ENCODE assay signal across 13 cellular contexts in genomic region chr15:65952425-65953053, GRCh38.
A peak's percentile ranks its signal among the peaks of the same experiment; 100 is the strongest.
DNase-seq lines count a peak whose midpoint lies in the region; ATAC-seq, FAIRE-seq and TF ChIP-seq lines count a peak whose summit lies in the region.
"Had no signal": no experiment of that assay in that cellular context is flagged by ENCODE, and none has a peak within 500 bp of the region (broad histone marks: within the 10 kb centered on the region; RNA-seq: fewer than 3 reads in every experiment).

No MANE protein-coding gene starts in this region.

- H2BK5ac ChIP-seq in trophoblast cell (ENCODE audit: low read depth, low read length, poor library complexity) = no peak overlapping the region

- POLR2A ChIA-PET in endothelial cell of umbilical vein (lab: Charles Lee) = interaction anchor here (0.6 kb wide), 1 partner anchor 26 kb away, joined by 7 read pairs; no protein-coding TSS in a partner anchor

- H4K20me1 ChIP-seq in endothelial cell of umbilical vein (replicated peaks; ENCODE audit: control insufficient read depth, extremely low read depth, insufficient read depth, low read length) = no peaks in the 10 kb centered on the region

- TF ChIP-seq POLR2A in endothelial cell of umbilical vein (IDR thresholded peaks at IDR 0.05; ENCODE audit: low read depth, low read length) = no peak

- no peak for TF ChIP-seq CTCF in endothelial cell of umbilical vein (IDR thresholded peaks at IDR 0.05; ENCODE audit: extremely low read depth in 1 of 2, insufficient read depth in 1 of 2, low read depth in 1 of 2, low read length in 2 of 2)

- H3K9ac ChIP-seq in NT2/D1 (ENCODE audit: insufficient read length, low read depth) (no peak overlapping the region), endothelial cell of umbilical vein (replicated peaks; ENCODE audit: extremely low read depth, insufficient read depth, low read length) (no peak overlapping the region), trophoblast cell (ENCODE audit: low read length) (no peak overlapping the region)

- no peak overlapping the region for H3K27ac ChIP-seq in endothelial cell of umbilical vein (ENCODE audit: insufficient read depth, low read depth, low read length)
- no peak overlapping the region for H3K27ac ChIP-seq in trophoblast cell (ENCODE audit: low read depth, low read length)
- H3K27ac ChIP-seq: gastroesophageal sphincter, skin epidermis, vagina had no signal

- H3K23ac ChIP-seq in trophoblast cell (ENCODE audit: low read length) = no peak overlapping the region

- no peak overlapping the region for H3K4me2 ChIP-seq in endothelial cell of umbilical vein (ENCODE audit: insufficient read depth, low read length)
- no peak overlapping the region for H3K4me2 ChIP-seq in trophoblast cell (ENCODE audit: low read length)

- H4K8ac ChIP-seq in trophoblast cell (ENCODE audit: low read depth, low read length) = no peak overlapping the region

- no peaks in the 10 kb centered on the region for H3K9me3 ChIP-seq in NT2/D1 (ENCODE audit: insufficient read depth, low read length)
- H3K9me3 ChIP-seq in endothelial cell of umbilical vein (replicated peaks; ENCODE audit: control insufficient read depth, insufficient read depth, low read length) = no peaks in the 10 kb centered on the region
- no peaks in the 10 kb centered on the region for H3K9me3 ChIP-seq in trophoblast cell (ENCODE audit: insufficient read depth, low read depth, low read length)
- H3K9me3 ChIP-seq: gastroesophageal sphincter, vagina had no signal

- ATAC-seq in HG03571 (IDR thresholded peaks at IDR 0.05; ENCODE audit: unreplicated experiment) = no peak
- no peak for ATAC-seq in HG02884 (IDR thresholded peaks at IDR 0.05; ENCODE audit: unreplicated experiment)
- ATAC-seq: gastroesophageal sphincter had no signal

- H4K12ac ChIP-seq in trophoblast cell (ENCODE audit: low read depth, low read length) = no peak overlapping the region

- H3K27me3 ChIP-seq in NT2/D1 (ENCODE audit: insufficient read depth, insufficient read length) = peaks cover 19% of the 10 kb centered on the region
- peaks cover 0 to 3% of the 10 kb centered on the region in 2 experiments for H3K27me3 ChIP-seq in endothelial cell of umbilical vein (ENCODE audit: control insufficient read depth in 2 of 2, insufficient read depth in 2 of 2, low read length in 2 of 2)
- no peaks in the 10 kb centered on the region for H3K27me3 ChIP-seq in trophoblast cell (ENCODE audit: insufficient read depth, low read length)
- H3K27me3 ChIP-seq: vagina had no signal

- H3K79me2 ChIP-seq in endothelial cell of umbilical vein (ENCODE audit: control insufficient read depth, insufficient read depth, low read length) = no peaks in the 10 kb centered on the region
- no peaks in the 10 kb centered on the region for H3K79me2 ChIP-seq in trophoblast cell (ENCODE audit: control insufficient read depth, insufficient read depth, low read length, poor library complexity)

- H3K14ac ChIP-seq in trophoblast cell (ENCODE audit: low read length) = no peak overlapping the region

- DNase-seq in DMS53 (lab: John Stamatoyannopoulos, UW) (peak; percentile 25), DMS53 treated with DMSO at 0.1 percent for 48 hours (lab: John Stamatoyannopoulos, UW; ENCODE audit: unreplicated experiment) (no peak), NT2/D1 (ENCODE audit: low read depth, low spot score) (peak; percentile 68), endothelial cell of umbilical vein (ENCODE audit: low read depth, low spot score) (peak; percentile 46), trophoblast cell (peak; percentile 19 to 64), activated gamma-delta T cell (lab: John Stamatoyannopoulos, UW) (no peak)
- DNase-seq: 8988T; activated T-cell treated with anti-CD3 and anti-CD28 coated beads, Interleukin-2, amount 50 U/mL, for 1 hour had no signal

- H2AK5ac ChIP-seq in trophoblast cell (ENCODE audit: low read length) = no peak overlapping the region

- no peak overlapping the region for H3K4ac ChIP-seq in trophoblast cell (ENCODE audit: low read depth, low read length)

- BruUV-seq in endothelial cell of umbilical vein (replicated peaks; lab: Mats Ljungman, UMichigan) = no TSS peak

- H2BK12ac ChIP-seq in trophoblast cell (ENCODE audit: low read length) = no peak overlapping the region

- no peak overlapping the region for H3K18ac ChIP-seq in trophoblast cell (ENCODE audit: low read length)

- H3K4me1 ChIP-seq in NT2/D1 (ENCODE audit: insufficient read depth, insufficient read length) = peaks cover 16% of the 10 kb centered on the region
- no peaks in the 10 kb centered on the region for H3K4me1 ChIP-seq in endothelial cell of umbilical vein (ENCODE audit: control insufficient read depth, extremely low read depth, insufficient read depth, low read length)
- peaks cover 3 to 7% of the 10 kb centered on the region in 2 experiments for H3K4me1 ChIP-seq in trophoblast cell (ENCODE audit: control insufficient read depth in 1 of 2, insufficient read depth in 2 of 2, low read length in 2 of 2)
- H3K4me1 ChIP-seq: gastroesophageal sphincter, vagina had no signal

- H3K36me3 ChIP-seq in NT2/D1 (ENCODE audit: insufficient read depth, insufficient read length, low read length) (no peaks in the 10 kb centered on the region), endothelial cell of umbilical vein (ENCODE audit: control insufficient read depth in 2 of 2, extremely low read depth in 1 of 2, insufficient read depth in 2 of 2, low read length in 2 of 2) (no peaks in the 10 kb centered on the region), trophoblast cell (ENCODE audit: control insufficient read depth in 1 of 2, insufficient read depth in 2 of 2, low read length in 2 of 2) (no peaks in the 10 kb centered on the region)
- H3K36me3 ChIP-seq: gastroesophageal sphincter, vagina had no signal

- H4K91ac ChIP-seq in trophoblast cell (ENCODE audit: low read depth, low read length) = no peak overlapping the region

- peak; percentile 63 for FAIRE-seq in endothelial cell of umbilical vein (lab: Jason Lieb, UNC)

- no CpG with 5 or more reads among the region's 7 CpGs for WGBS in trophoblast cell (ENCODE audit: extremely low coverage, insufficient coverage, insufficient read length)

- intact Hi-C loops in endothelial cell of umbilical vein (cut with micrococcal nuclease) = no loop called here

- no peaks in the 10 kb centered on the region for H3K79me1 ChIP-seq in trophoblast cell (ENCODE audit: low read length)

- H2BK120ac ChIP-seq in trophoblast cell (ENCODE audit: insufficient read depth, low read length, poor library complexity) = no peak overlapping the region

- dilution Hi-C loops in endothelial cell of umbilical vein (cut with MboI; ENCODE audit: extremely low pct_ligation_motif_present, low sequenced_read_pairs) = no loop called here

- no peaks in the 10 kb centered on the region for H3K9me1 ChIP-seq in endothelial cell of umbilical vein (replicated peaks; ENCODE audit: control insufficient read depth, extremely low read depth, insufficient read depth, low read length)

- CTCF ChIA-PET in endothelial cell of umbilical vein (lab: Charles Lee) = interaction anchor here (1.6 kb wide), 1 partner anchor 26 kb away, joined by 4 read pairs; no protein-coding TSS in a partner anchor

- H2AFZ ChIP-seq in endothelial cell of umbilical vein (ENCODE audit: low read depth, low read length) (no peak overlapping the region), trophoblast cell (ENCODE audit: insufficient read depth, low read length, poor library complexity) (no peak overlapping the region)

- H3K4me3 ChIP-seq in NT2/D1 (ENCODE audit: insufficient read length, low read depth) = no peak overlapping the region
- H3K4me3 ChIP-seq in endothelial cell of umbilical vein (replicated peaks in 1 of 3; ENCODE audit: insufficient read depth in 1 of 3, low read depth in 1 of 3, low read length in 3 of 3) = no peak overlapping the region
- no peak overlapping the region for H3K4me3 ChIP-seq in trophoblast cell (ENCODE audit: low read depth, low read length)
- H3K4me3 ChIP-seq: gastroesophageal sphincter, skin epidermis, vagina had no signal

TF ChIP-seq in endothelial cell of umbilical vein, 7 proteins besides CTCF, POLR2A, EP300 and RAD21:
- no peak for TF ChIP-seq EZH2 (IDR thresholded peaks at IDR 0.05; ENCODE audit: borderline replicate concordance, low read depth, low read length, severe bottlenecking)
- TF ChIP-seq JUN (IDR thresholded peaks at IDR 0.05; ENCODE audit: borderline replicate concordance, insufficient read depth, insufficient read length, low read depth) = no peak
- TF ChIP-seq POLR2AphosphoS5 (IDR thresholded peaks at IDR 0.05; ENCODE audit: insufficient read depth, low read depth, low read length) = no peak
- no peak for TF ChIP-seq FOS (IDR thresholded peaks at IDR 0.05; ENCODE audit: borderline replicate concordance, insufficient read depth, low read length)
- no peak for TF ChIP-seq MYC (IDR thresholded peaks at IDR 0.05; ENCODE audit: low read depth, low read length)
- no peak for TF ChIP-seq GATA2 (IDR thresholded peaks at IDR 0.05; ENCODE audit: insufficient read depth, insufficient read length, low read depth, low read length)
- no peak for TF ChIP-seq MAX (IDR thresholded peaks at IDR 0.05; ENCODE audit: insufficient read depth, insufficient read length)

Comparison
In these comparisons a context has a peak if more than half of its experiments do, and no peak if none do; other contexts are left out.
1. DNase-seq: peak in DMS53 (single experiment), NT2/D1 (single experiment), endothelial cell of umbilical vein (single experiment) and trophoblast cell (2 of 2); none in DMS53 treated with DMSO at 0.1 percent for 48 hours (single experiment) and activated gamma-delta T cell (single experiment).